Comparison of ENCODE assay signal across 8 cellular contexts in genomic region chr9:94259077-94259847, GRCh38. TPM values are rescaled to one million over a fixed set of nuclear protein-coding genes. Genes with fewer than 3 reads are reported as not detected.
A peak's percentile ranks its signal among the peaks of the same experiment; 100 is the strongest.
DNase-seq lines count a peak whose midpoint lies in the region; ATAC-seq, FAIRE-seq and TF ChIP-seq lines count a peak whose summit lies in the region.

TSS of gene ZNF169 (plus strand) at chr9:94259298. CDS start at chr9:94278813, 19,515 bp downstream.

- POLR2A ChIA-PET in A673 (lab: Charles Lee; ENCODE audit: low non-redundant PET), result no interaction called here

- BruUV-seq in A673 (replicated peaks; lab: Mats Ljungman, UMichigan), result TSS peak; percentile 64

- peak within 1 kb of the TSS; percentile 85 to 98 (median 93) for H3K27ac Mint-ChIP-seq in immature natural killer cell

- no peaks in the 10 kb centered on the region for H3K4me1 ChIP-seq in A673 (ENCODE audit: insufficient read depth, low read length, poor library complexity, severe bottlenecking)

- intact Hi-C loops in A673 (cut with micrococcal nuclease; ENCODE audit: unreplicated experiment), result no loop called here

- H3K36me3 ChIP-seq in A673 (ENCODE audit: insufficient read depth, low read length, poor library complexity, severe bottlenecking), result no peaks in the 10 kb centered on the region
- H3K36me3 ChIP-seq in WERI-Rb-1, result no peaks in the 10 kb centered on the region
- no peaks in the 10 kb centered on the region for H3K36me3 ChIP-seq in bronchial epithelial cell (ENCODE audit: control insufficient read depth, insufficient read depth, low read length)

- H3K36me3 Mint-ChIP-seq in immature natural killer cell, result peaks cover 0 to 4% (median 1%) of the 10 kb centered on the region in 3 donors

- no peaks in the 10 kb centered on the region for H3K9me3 ChIP-seq in A673 (ENCODE audit: low read depth, low read length, poor library complexity, severe bottlenecking)
- no peaks in the 10 kb centered on the region for H3K9me3 ChIP-seq in WERI-Rb-1 (ENCODE audit: severe bottlenecking)

- peaks cover 0 to 13% (median 10%) of the 10 kb centered on the region in 3 donors for H3K27me3 Mint-ChIP-seq in immature natural killer cell (ENCODE audit: low read depth in 3 of 3)

- H3K9me3 Mint-ChIP-seq in immature natural killer cell, result no peaks in the 10 kb centered on the region

- FAIRE-seq in bronchial epithelial cell (lab: Jason Lieb, UNC), result no peak

- peak; percentile 95 for DNase-seq in A673 (ENCODE audit: low spot score)
- peak; percentile 76 for DNase-seq in NCI-H2171 treated with DMSO at 0.1 percent for 48 hours (lab: John Stamatoyannopoulos, UW)
- peak; percentile 91 for DNase-seq in WERI-Rb-1
- DNase-seq in bronchial epithelial cell (ENCODE audit: low read depth), result peak; percentile 72
- DNase-seq in immature natural killer cell, result peak; percentile 78 to 80 (median 79)
- peak; percentile 39 for DNase-seq in smooth muscle cell of the brain vasculature (ENCODE audit: low read depth, low spot score)

- H3K27ac ChIP-seq in A673 (ENCODE audit: low read depth, low read length, poor library complexity, severe bottlenecking), result peak within 1 kb of the TSS; percentile 68
- H3K27ac ChIP-seq in WERI-Rb-1, result no peak within 1 kb of the TSS

- no peak for TF ChIP-seq CTCF in A673 (conservative IDR thresholded peaks at IDR 0.05; ENCODE audit: low read depth, low read length)
- no peak for TF ChIP-seq CTCF in WERI-Rb-1 (IDR thresholded peaks at IDR 0.05; ENCODE audit: low read depth, low read length)
- no peak for TF ChIP-seq CTCF in bronchial epithelial cell (IDR thresholded peaks at IDR 0.05; ENCODE audit: insufficient read depth, low read length, severe bottlenecking)

- H3K27me3 ChIP-seq in A673 (replicated peaks; ENCODE audit: insufficient read depth, low read depth, low read length, poor library complexity), result peaks cover 15% of the 10 kb centered on the region
- H3K27me3 ChIP-seq in WERI-Rb-1 (ENCODE audit: insufficient read depth, low read depth, severe bottlenecking), result no peaks in the 10 kb centered on the region
- H3K27me3 ChIP-seq in bronchial epithelial cell (ENCODE audit: control insufficient read depth, insufficient read depth, low read length), result peaks cover 3% of the 10 kb centered on the region

- CTCF ChIA-PET in A673 (lab: Charles Lee), result no interaction called here

- H3K4me3 Mint-ChIP-seq in immature natural killer cell, result peak within 1 kb of the TSS; percentile 99 to 100 (median 99)

- peaks cover 37 to 49% of the 10 kb centered on the region in 2 donors for H3K4me1 Mint-ChIP-seq in immature natural killer cell

- ATAC-seq in GM18858 (IDR thresholded peaks at IDR 0.05; ENCODE audit: unreplicated experiment), result peak; percentile 98
- ATAC-seq in HG03066 (IDR thresholded peaks at IDR 0.05; ENCODE audit: low read depth, unreplicated experiment), result peak; percentile 100

- H3K4me3 ChIP-seq in A673 (ENCODE audit: low read depth, low read length, poor library complexity, severe bottlenecking) (peak within 1 kb of the TSS; percentile 94), WERI-Rb-1 (ENCODE audit: low read depth, low read length) (peak within 1 kb of the TSS; percentile 81), bronchial epithelial cell (ENCODE audit: low read depth, low read length) (peak within 1 kb of the TSS; percentile 63)

RNA-seq across cellular contexts. Expression of gene ZNF169, which starts in this region (rescaled TPM):
- total RNA-seq in A673 (2021) (4.2 and 5.4 TPM in 2 replicates), bronchial epithelial cell (4.7 TPM in 2 replicates)
- polyA plus RNA-seq in immature natural killer cell, result 1 to 10 TPM in 1 of 3 donors, under 1 TPM in 2; 0.48 to 3.7 (median 0.68) TPM

Comparison
In these comparisons a context has a peak if more than half of its experiments do, and no peak if none do; other contexts are left out.
1. DNase-seq: peak in every context shown above with its lines; median percentile 95 in A673; 91 in WERI-Rb-1; 79 in immature natural killer cell; 76 in NCI-H2171 treated with DMSO at 0.1 percent for 48 hours; 72 in bronchial epithelial cell; 39 in smooth muscle cell of the brain vasculature.